10 cellular contexts compared by ENCODE assay signal in the genomic region with DNA sequence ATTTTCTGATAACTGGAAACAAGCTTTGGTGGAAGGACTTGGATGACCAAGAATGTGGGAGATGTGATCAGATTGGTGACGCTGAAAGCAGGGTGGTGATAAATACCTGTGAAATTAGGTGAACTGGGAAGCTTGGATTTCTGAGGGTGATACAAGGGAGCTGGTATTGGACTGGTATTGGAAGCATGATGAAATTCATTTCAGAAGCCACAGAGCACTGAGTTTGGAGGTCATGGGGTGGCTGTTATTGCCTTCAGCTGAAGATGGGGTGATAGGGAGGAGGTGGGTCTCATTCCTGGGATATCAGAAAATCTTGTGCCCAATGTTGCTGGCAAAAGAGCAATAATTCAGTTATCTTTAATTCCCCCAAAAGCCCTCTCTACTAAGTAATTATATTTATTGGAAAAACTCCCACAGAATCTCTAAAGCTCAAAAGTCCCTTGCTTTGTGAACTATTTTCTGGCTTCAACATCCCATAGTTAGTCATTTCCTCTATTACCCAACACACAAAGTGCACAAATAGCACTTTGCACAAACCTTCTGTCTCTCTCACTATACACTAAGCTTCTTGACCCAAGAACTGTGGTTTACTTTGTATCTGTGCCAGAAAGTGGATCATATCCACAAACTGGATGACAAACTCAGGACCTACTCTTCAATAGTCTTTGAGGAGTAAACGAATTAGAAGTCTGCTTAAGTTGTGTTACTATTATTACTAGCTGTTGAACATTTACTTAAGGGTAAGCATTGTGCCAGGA. TPM values are rescaled to one million over a fixed set of nuclear protein-coding genes. Genes with fewer than 3 reads are reported as not detected.
DNase-seq lines count a peak whose midpoint lies in the region; ATAC-seq, FAIRE-seq and TF ChIP-seq lines count a peak whose summit lies in the region.
"Had no signal": no experiment of that assay in that cellular context is flagged by ENCODE, and none has a peak within 500 bp of the region (broad histone marks: within the 10 kb centered on the region; RNA-seq: fewer than 3 reads in every experiment).

No MANE protein-coding gene starts in this region.

- H3K4me1 Mint-ChIP-seq in activated CD8-positive, alpha-beta T cell treated with anti-CD3 and anti-CD28 coated beads for 36 hours (ENCODE audit: low read depth): peaks cover 28% of the 10 kb centered on the region
- H3K4me1 Mint-ChIP-seq in activated CD8-positive, alpha-beta T cell treated with anti-CD3 and anti-CD28 coated beads, Interleukin-2, amount 10 ng/mL, durations not matched to agents 7 days and 5 days (ENCODE audit: low read depth): peaks cover 3% of the 10 kb centered on the region

- H3K4me3 Mint-ChIP-seq in activated CD8-positive, alpha-beta T cell treated with anti-CD3 and anti-CD28 coated beads for 36 hours: no peak overlapping the region
- no peak overlapping the region for H3K4me3 Mint-ChIP-seq in activated CD8-positive, alpha-beta T cell treated with anti-CD3 and anti-CD28 coated beads, Interleukin-2, amount 10 ng/mL, durations not matched to agents 7 days and 5 days
- H3K4me3 Mint-ChIP-seq: IgD-negative memory B cell had no signal

- no peak for TF ChIP-seq POLR2A in GM12892 (IDR thresholded peaks at IDR 0.05; ENCODE audit: low read depth, low read length)

- no peak for FAIRE-seq in GM12892 (lab: Jason Lieb, UNC)
- FAIRE-seq: A204.1 had no signal

- peak overlapping the region; percentile 73 for H3K27ac Mint-ChIP-seq in activated CD8-positive, alpha-beta T cell treated with anti-CD3 and anti-CD28 coated beads for 36 hours
- H3K27ac Mint-ChIP-seq in activated CD8-positive, alpha-beta T cell treated with anti-CD3 and anti-CD28 coated beads, Interleukin-2, amount 10 ng/mL, durations not matched to agents 7 days and 5 days: no peak overlapping the region
- H3K27ac Mint-ChIP-seq: IgD-negative memory B cell had no signal

- no peaks in the 10 kb centered on the region for H3K27me3 Mint-ChIP-seq in activated CD8-positive, alpha-beta T cell treated with anti-CD3 and anti-CD28 coated beads for 36 hours
- no peaks in the 10 kb centered on the region for H3K27me3 Mint-ChIP-seq in activated CD8-positive, alpha-beta T cell treated with anti-CD3 and anti-CD28 coated beads, Interleukin-2, amount 10 ng/mL, durations not matched to agents 7 days and 5 days (ENCODE audit: low read depth)
- H3K27me3 Mint-ChIP-seq: IgD-negative memory B cell had no signal

- H3K9me3 Mint-ChIP-seq in activated CD8-positive, alpha-beta T cell treated with anti-CD3 and anti-CD28 coated beads for 36 hours: peaks cover 6% of the 10 kb centered on the region
- H3K9me3 Mint-ChIP-seq in activated CD8-positive, alpha-beta T cell treated with anti-CD3 and anti-CD28 coated beads, Interleukin-2, amount 10 ng/mL, durations not matched to agents 7 days and 5 days (ENCODE audit: insufficient read depth): no peaks in the 10 kb centered on the region

- POLR2A ChIA-PET in activated CD8-positive, alpha-beta T cell treated with anti-CD3 and anti-CD28 coated beads for 36 hours (lab: Charles Lee): no interaction called here
- POLR2A ChIA-PET in activated CD8-positive, alpha-beta T cell treated with anti-CD3 and anti-CD28 coated beads, Interleukin-2, amount 10 ng/mL, durations not matched to agents 7 days and 5 days (lab: Charles Lee): no interaction called here

- CTCF ChIA-PET in activated CD8-positive, alpha-beta T cell treated with anti-CD3 and anti-CD28 coated beads for 36 hours (lab: Charles Lee): interaction anchor here (0.9 to 2.7 kb wide), 5 partner anchors 11 to 93 kb away, joined by 3 to 8 read pairs (median 4); no protein-coding TSS in a partner anchor
- CTCF ChIA-PET in activated CD8-positive, alpha-beta T cell treated with anti-CD3 and anti-CD28 coated beads, Interleukin-2, amount 10 ng/mL, durations not matched to agents 7 days and 5 days (lab: Charles Lee): interaction anchor here (0.7 kb wide), 1 partner anchor 163 kb away, joined by 3 read pairs; no protein-coding TSS in a partner anchor

- peaks cover 5% of the 10 kb centered on the region for H3K36me3 Mint-ChIP-seq in activated CD8-positive, alpha-beta T cell treated with anti-CD3 and anti-CD28 coated beads for 36 hours (ENCODE audit: low read depth)
- H3K36me3 Mint-ChIP-seq in activated CD8-positive, alpha-beta T cell treated with anti-CD3 and anti-CD28 coated beads, Interleukin-2, amount 10 ng/mL, durations not matched to agents 7 days and 5 days (ENCODE audit: low read depth): no peaks in the 10 kb centered on the region

- DNase-seq in activated CD8-positive, alpha-beta T cell treated with anti-CD3 and anti-CD28 coated beads for 36 hours: no peak
- DNase-seq in activated CD8-positive, alpha-beta T cell treated with anti-CD3 and anti-CD28 coated beads, Interleukin-2, amount 10 ng/mL, durations not matched to agents 7 days and 5 days: no peak
- DNase-seq in SKM-1 treated with dmso at 0.1 percent for 144 hours (lab: John Stamatoyannopoulos, UW; ENCODE audit: unreplicated experiment) (peak; percentile 91), globus pallidus (ENCODE audit: low spot score) (peak; percentile 37), GM12892 (ENCODE audit: insufficient read length) (no peak), DMS114 treated with DMSO at 0.1 percent for 48 hours (lab: John Stamatoyannopoulos, UW; ENCODE audit: unreplicated experiment) (no peak)
- DNase-seq in stimulated activated naive CD8-positive, alpha-beta T cell treated with anti-CD3 and anti-CD28 coated beads, Interleukin-15, Interleukin-2, amounts not matched to agents 100 U/mL and 50 U/mL, for 24 hours: no peak

- TF ChIP-seq CTCF in activated CD8-positive, alpha-beta T cell treated with anti-CD3 and anti-CD28 coated beads for 36 hours (IDR thresholded peaks at IDR 0.05): no peak

- intact Hi-C loops in activated CD8-positive, alpha-beta T cell treated with anti-CD3 and anti-CD28 coated beads for 36 hours (cut with micrococcal nuclease): loop anchor here (5.0 kb wide), 2 partner anchors 38 to 113 kb away; no protein-coding TSS in a partner anchor

- ATAC-seq in activated CD8-positive, alpha-beta T cell treated with anti-CD3 and anti-CD28 coated beads for 36 hours: peak; percentile 60
- ATAC-seq in activated CD8-positive, alpha-beta T cell treated with anti-CD3 and anti-CD28 coated beads, Interleukin-2, amount 10 ng/mL, durations not matched to agents 7 days and 5 days: no peak
- ATAC-seq in stimulated activated naive CD8-positive, alpha-beta T cell treated with anti-CD3 and anti-CD28 coated beads, Interleukin-15, Interleukin-2, amounts not matched to agents 100 U/mL and 50 U/mL, for 24 hours: peak; percentile 59
- ATAC-seq in HG03039 (IDR thresholded peaks at IDR 0.05; ENCODE audit: unreplicated experiment): no peak

RNA-seq across cellular contexts. Expression of gene CAMK2D, which starts 23.1 kb away (rescaled TPM):
- total RNA-seq in activated CD8-positive, alpha-beta T cell treated with anti-CD3 and anti-CD28 coated beads for 36 hours: 10 to 100 TPM; 62.8 to 66.1 TPM
- 10 to 100 TPM; 30.7 to 31.1 TPM for total RNA-seq in activated CD8-positive, alpha-beta T cell treated with anti-CD3 and anti-CD28 coated beads, Interleukin-2, amount 10 ng/mL, durations not matched to agents 7 days and 5 days
- polyA plus RNA-seq in GM12892 (2012; ENCODE audit: missing spikeins): 10.2 TPM

Comparison
In these comparisons a context has a peak if more than half of its experiments do, and no peak if none do; other contexts are left out.
1. ATAC-seq: peak in activated CD8-positive, alpha-beta T cell treated with anti-CD3 and anti-CD28 coated beads for 36 hours (single experiment) and stimulated activated naive CD8-positive, alpha-beta T cell treated with anti-CD3 and anti-CD28 coated beads, Interleukin-15, Interleukin-2, amounts not matched to agents 100 U/mL and 50 U/mL, for 24 hours (single experiment); none in activated CD8-positive, alpha-beta T cell treated with anti-CD3 and anti-CD28 coated beads, Interleukin-2, amount 10 ng/mL, durations not matched to agents 7 days and 5 days (single experiment) and HG03039 (single experiment).
2. DNase-seq: peak in SKM-1 treated with dmso at 0.1 percent for 144 hours (single experiment) and globus pallidus (single experiment); none in activated CD8-positive, alpha-beta T cell treated with anti-CD3 and anti-CD28 coated beads for 36 hours (single experiment), activated CD8-positive, alpha-beta T cell treated with anti-CD3 and anti-CD28 coated beads, Interleukin-2, amount 10 ng/mL, durations not matched to agents 7 days and 5 days (single experiment), stimulated activated naive CD8-positive, alpha-beta T cell treated with anti-CD3 and anti-CD28 coated beads, Interleukin-15, Interleukin-2, amounts not matched to agents 100 U/mL and 50 U/mL, for 24 hours (single experiment), GM12892 (single experiment) and DMS114 treated with DMSO at 0.1 percent for 48 hours (single experiment).